16 cellular contexts compared by ENCODE assay signal in the genomic region with DNA sequence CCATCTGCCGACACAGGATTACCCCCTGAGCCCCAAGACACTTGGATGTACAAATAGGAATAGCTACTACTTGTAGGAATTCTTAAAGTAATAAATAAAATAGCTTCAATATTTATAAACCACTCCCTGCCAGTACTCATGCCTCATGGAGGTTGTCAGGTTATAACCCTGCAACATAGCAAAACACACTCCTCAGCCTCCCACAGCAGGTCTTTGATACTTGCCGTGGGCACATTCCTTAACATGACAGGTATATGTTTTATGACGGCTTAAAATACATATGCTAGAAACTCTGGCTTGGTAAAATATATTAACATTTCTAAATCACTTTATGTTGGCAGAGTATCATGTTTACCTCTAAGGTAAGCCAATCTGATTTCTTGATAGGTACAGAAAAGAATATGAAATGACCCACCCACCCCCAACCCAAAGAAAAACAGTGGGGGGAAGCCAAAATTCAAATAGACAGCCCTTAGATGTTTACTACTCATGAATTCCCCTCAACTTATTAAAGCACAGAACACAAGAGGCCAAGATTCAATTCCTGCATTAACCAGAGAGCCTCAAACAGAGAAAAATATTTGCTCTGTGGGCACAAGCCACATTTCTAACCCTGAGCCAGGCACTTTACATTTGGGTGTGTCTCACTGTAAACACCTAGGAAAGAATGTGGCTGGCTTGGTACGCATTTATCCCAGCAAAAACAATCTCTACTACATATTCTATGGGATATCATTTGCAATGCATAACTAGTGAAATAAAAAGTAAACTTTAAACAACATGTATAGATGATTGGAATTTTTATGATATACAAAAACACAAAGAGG.
DNase-seq lines count a peak whose midpoint lies in the region; ATAC-seq, FAIRE-seq and TF ChIP-seq lines count a peak whose summit lies in the region.
"Had no signal": no experiment of that assay in that cellular context is flagged by ENCODE, and none has a peak within 500 bp of the region (broad histone marks: within the 10 kb centered on the region; RNA-seq: fewer than 3 reads in every experiment).

No MANE protein-coding gene starts in this region.

- peaks cover 60% of the 10 kb centered on the region for H3K4me1 Mint-ChIP-seq in astrocyte (ENCODE audit: low read depth, unreplicated experiment)
- H3K4me1 Mint-ChIP-seq: CD14-positive monocyte; stimulated activated effector memory CD8-positive, alpha-beta T cell treated with anti-CD3 and anti-CD28 coated beads, Interleukin-12 subunit alpha, Interleukin-12 subunit beta, amount 100 ng/mL, for 72 hours had no signal

- no peaks in the 10 kb centered on the region for H3K27me3 Mint-ChIP-seq in astrocyte (ENCODE audit: low read depth, unreplicated experiment)

- DNase-seq in HT-29 (ENCODE audit: low spot score) (peak; percentile 53), astrocyte (ENCODE audit: low read depth) (no peak), lower lobe of right lung (no peak), suprapubic skin (ENCODE audit: low spot score in 2 of 2) (no peak), iPS-NIHi11 (ENCODE audit: low spot score) (no peak), NCI-H1930 (lab: John Stamatoyannopoulos, UW) (no peak), GM12891 (ENCODE audit: insufficient read length, low spot score) (no peak)
- DNase-seq: activated CD4-positive, alpha-beta T cell treated with anti-CD3 and anti-CD28 coated beads for 48 hours; activated T-cell treated with anti-CD3 and anti-CD28 coated beads, Interleukin-2, amount 50 U/mL, for 72 hours; amniotic stem cell; dermis blood vessel endothelial cell; MG63; stimulated activated CD4-positive, alpha-beta T cell treated with anti-CD3 and anti-CD28 coated beads, Interleukin-4, amount 100 ng/mL, for 1 hour had no signal

- peaks cover 8% of the 10 kb centered on the region for H3K36me3 Mint-ChIP-seq in astrocyte (ENCODE audit: low read depth, unreplicated experiment)
- H3K36me3 Mint-ChIP-seq: CD14-positive monocyte; stimulated activated effector memory CD8-positive, alpha-beta T cell treated with anti-CD3 and anti-CD28 coated beads, Interleukin-12 subunit alpha, Interleukin-12 subunit beta, amount 100 ng/mL, for 72 hours had no signal

- FAIRE-seq in astrocyte (lab: Jason Lieb, UNC) (no peak), GM12891 (lab: Jason Lieb, UNC) (no peak)
- FAIRE-seq: H54 had no signal

- peak overlapping the region; percentile 34 for H3K27ac Mint-ChIP-seq in astrocyte (ENCODE audit: unreplicated experiment)
- H3K27ac Mint-ChIP-seq: activated T-cell treated with anti-CD3 and anti-CD28 coated beads, Interleukin-2, amount 50 U/mL, for 72 hours; CD14-positive monocyte; stimulated activated effector memory CD8-positive, alpha-beta T cell treated with anti-CD3 and anti-CD28 coated beads, Interleukin-12 subunit alpha, Interleukin-12 subunit beta, amount 100 ng/mL, for 72 hours had no signal

- no peak overlapping the region for H3K4me2 ChIP-seq in astrocyte (ENCODE audit: low read length)

- H3K4me1 ChIP-seq in astrocyte (ENCODE audit: insufficient read depth, low read length) (peaks cover 6% of the 10 kb centered on the region), lower lobe of right lung (no peaks in the 10 kb centered on the region), suprapubic skin (peaks cover 30% of the 10 kb centered on the region)

- TF ChIP-seq CTCF in astrocyte (IDR thresholded peaks at IDR 0.05; ENCODE audit: insufficient read depth, low read depth, low read length) (no peak), lower lobe of right lung (IDR thresholded peaks at IDR 0.05) (no peak), suprapubic skin (IDR thresholded peaks at IDR 0.05) (no peak)

- no peak overlapping the region for H3K27ac ChIP-seq in astrocyte (ENCODE audit: low read depth, low read length)
- H3K27ac ChIP-seq in lower lobe of right lung, result peak overlapping the region; percentile 37
- H3K27ac ChIP-seq in suprapubic skin, result peak overlapping the region; percentile 73

- 38% methylated on average over 4 of the region's 4 CpGs for WGBS in suprapubic skin

- no peak overlapping the region for H2AFZ ChIP-seq in astrocyte (ENCODE audit: low read depth, low read length)

- no peak for TF ChIP-seq EP300 in suprapubic skin (IDR thresholded peaks at IDR 0.05)

- H3K4me3 Mint-ChIP-seq in astrocyte (ENCODE audit: unreplicated experiment), result no peak overlapping the region
- H3K4me3 Mint-ChIP-seq: activated T-cell treated with anti-CD3 and anti-CD28 coated beads, Interleukin-2, amount 50 U/mL, for 72 hours; CD14-positive monocyte; stimulated activated effector memory CD8-positive, alpha-beta T cell treated with anti-CD3 and anti-CD28 coated beads, Interleukin-12 subunit alpha, Interleukin-12 subunit beta, amount 100 ng/mL, for 72 hours had no signal

- peaks cover 97% of the 10 kb centered on the region for H3K79me2 ChIP-seq in astrocyte (ENCODE audit: insufficient read depth, low read length)

- H3K27me3 ChIP-seq in astrocyte (ENCODE audit: insufficient read depth, low read length) (no peaks in the 10 kb centered on the region), lower lobe of right lung (ENCODE audit: low read depth) (no peaks in the 10 kb centered on the region), suprapubic skin (no peaks in the 10 kb centered on the region)
- H3K27me3 ChIP-seq: MG63 had no signal

- H3K4me3 ChIP-seq in astrocyte (ENCODE audit: insufficient read depth, low read depth, low read length) (no peak overlapping the region), lower lobe of right lung (no peak overlapping the region), suprapubic skin (no peak overlapping the region)
- H3K4me3 ChIP-seq: MG63 had no signal

- no peaks in the 10 kb centered on the region for H3K9me3 ChIP-seq in astrocyte (ENCODE audit: insufficient read depth, low read depth, low read length)
- H3K9me3 ChIP-seq in lower lobe of right lung, result no peaks in the 10 kb centered on the region
- H3K9me3 ChIP-seq in suprapubic skin, result no peaks in the 10 kb centered on the region
- H3K9me3 ChIP-seq: MG63 had no signal

- TF ChIP-seq POLR2A in suprapubic skin (IDR thresholded peaks at IDR 0.05), result no peak
- no peak for TF ChIP-seq POLR2A in GM12891 (IDR thresholded peaks at IDR 0.05; ENCODE audit: low read depth, low read length)

- H3K9ac ChIP-seq in astrocyte (ENCODE audit: low read length), result no peak overlapping the region

- H3K9me3 Mint-ChIP-seq in astrocyte (ENCODE audit: unreplicated experiment), result no peaks in the 10 kb centered on the region
- H3K9me3 Mint-ChIP-seq: activated T-cell treated with anti-CD3 and anti-CD28 coated beads, Interleukin-2, amount 50 U/mL, for 72 hours; stimulated activated effector memory CD8-positive, alpha-beta T cell treated with anti-CD3 and anti-CD28 coated beads, Interleukin-12 subunit alpha, Interleukin-12 subunit beta, amount 100 ng/mL, for 72 hours had no signal

- H3K36me3 ChIP-seq in astrocyte (ENCODE audit: insufficient read depth, low read length), result peaks cover 7% of the 10 kb centered on the region
- H3K36me3 ChIP-seq in lower lobe of right lung, result no peaks in the 10 kb centered on the region
- H3K36me3 ChIP-seq in suprapubic skin, result no peaks in the 10 kb centered on the region

- peak; percentile 69 to 83 for ATAC-seq in lower lobe of right lung
- ATAC-seq: activated T-cell treated with anti-CD3 and anti-CD28 coated beads, Interleukin-2, amount 50 U/mL, for 72 hours; stimulated activated effector memory CD8-positive, alpha-beta T cell treated with anti-CD3 and anti-CD28 coated beads, Interleukin-12 subunit alpha, Interleukin-12 subunit beta, amount 100 ng/mL, for 72 hours had no signal

- intact Hi-C loops in lower lobe of right lung (cut with DNase I), result no loop called here

- H4K20me1 ChIP-seq in astrocyte (ENCODE audit: insufficient read depth, low read length), result peaks cover 60% of the 10 kb centered on the region

TF ChIP-seq in GM12891, 5 proteins besides CTCF, POLR2A, EP300 and RAD21:
- TF ChIP-seq SPI1 (IDR thresholded peaks at IDR 0.05; ENCODE audit: low read depth, low read length) (no peak), PAX5 (IDR thresholded peaks at IDR 0.05; ENCODE audit: insufficient read depth, low read length, severe bottlenecking) (no peak), TAF1 (IDR thresholded peaks at IDR 0.05; ENCODE audit: low read depth, low read length) (no peak), POLR2AphosphoS5 (IDR thresholded peaks at IDR 0.05; ENCODE audit: low read depth, low read length) (no peak), POU2F2 (IDR thresholded peaks at IDR 0.05; ENCODE audit: low read depth, low read length) (no peak)
TF ChIP-seq in GM12891: peak in this region for 0.
